ENCODE assay signal across 17 cellular contexts in genomic region chr7:70463332-70463938, GRCh38.
"Had no signal": no experiment of that assay in that cellular context is flagged by ENCODE, and none has a peak within 500 bp of the region (broad histone marks: within the 10 kb centered on the region; RNA-seq: fewer than 3 reads in every experiment).

No MANE protein-coding gene starts in this region.

- H3K27me3 ChIP-seq: breast epithelium, gastrocnemius medialis, heart left ventricle, tibial artery had no signal

- H3K27ac ChIP-seq: breast epithelium, gastrocnemius medialis, heart left ventricle, tibial artery had no signal

- H3K9me3 ChIP-seq: breast epithelium, gastrocnemius medialis, heart left ventricle, tibial artery had no signal

- H3K36me3 ChIP-seq: breast epithelium, gastrocnemius medialis, heart left ventricle, tibial artery had no signal

- H3K4me3 ChIP-seq: breast epithelium, gastrocnemius medialis, heart left ventricle, lung, tibial artery had no signal

- DNase-seq: activated CD4-positive, alpha-beta T cell treated with anti-CD3 and anti-CD28 coated beads, Interleukin-2, amount 10 ng/mL, durations not matched to agents 7 days and 5 days; activated CD8-positive, alpha-beta memory T cell treated with anti-CD3 and anti-CD28 coated beads, Interleukin-2, amount 50 U/mL, for 4 hours; activated naive CD4-positive, alpha-beta T cell treated with anti-CD3 and anti-CD28 coated beads for 36 hours; activated T-cell treated with anti-CD3 and anti-CD28 coated beads, Interleukin-2, amount 50 U/mL, for 4 hours; anterior cingulate cortex; cerebellar nuclear complex; effector CD4-positive, alpha-beta T cell; gastrocnemius medialis; heart left ventricle; stimulated activated CD4-positive, alpha-beta T cell treated with anti-CD3 and anti-CD28 coated beads, Interleukin-12 subunit alpha, Interleukin-12 subunit beta, amount 100 ng/mL, for 4 hours; stimulated activated naive CD8-positive, alpha-beta T cell treated with anti-CD3 and anti-CD28 coated beads, Interleukin-15, Interleukin-2, amounts not matched to agents 100 U/mL and 50 U/mL, for 24 hours; substantia nigra; T-cell; T1000; tibial artery had no signal

- H3K4me1 ChIP-seq: breast epithelium, gastrocnemius medialis, tibial artery had no signal
